ENCODE assay signal across 27 cellular contexts in genomic region chr2:241114836-241115235, GRCh38. TPM values are rescaled to one million over a fixed set of nuclear protein-coding genes. Genes with fewer than 3 reads are reported as not detected.
A peak's percentile ranks its signal among the peaks of the same experiment; 100 is the strongest.
DNase-seq lines count a peak whose midpoint lies in the region; ATAC-seq, FAIRE-seq and TF ChIP-seq lines count a peak whose summit lies in the region.
"Had no signal": no experiment of that assay in that cellular context is flagged by ENCODE, and none has a peak within 500 bp of the region (broad histone marks: within the 10 kb centered on the region; RNA-seq: fewer than 3 reads in every experiment).

No MANE protein-coding gene starts in this region.

- TF ChIP-seq CTCF in kidney (IDR thresholded peaks at IDR 0.05; ENCODE audit: borderline replicate concordance, extremely low read depth, insufficient read depth): no peak

- H3K36me3 ChIP-seq in kidney (ENCODE audit: control insufficient read depth in 1 of 2, insufficient read depth in 2 of 2, low read length in 2 of 2) (peaks cover 0 to 3% of the 10 kb centered on the region in 2 donors), mesendoderm (ENCODE audit: control insufficient read depth, insufficient read depth, low read length) (no peaks in the 10 kb centered on the region)

- no peak for DNase-seq in activated naive CD4-positive, alpha-beta T cell treated with anti-CD3 and anti-CD28 coated beads, Interleukin-2, amount 10 ng/mL, durations not matched to agents 7 days and 5 days
- DNase-seq in activated naive CD4-positive, alpha-beta T cell treated with anti-CD3 and anti-CD28 coated beads, Interleukin-2, amount 50 U/mL, for 16 hours: no peak
- peak; percentile 54 for DNase-seq in kidney
- no peak for DNase-seq in HCEC 1CT
- no peak for DNase-seq in mesendoderm
- DNase-seq: Calu3; CD8-positive, alpha-beta memory T cell; DMS79 treated with DMSO at 0.1 percent for 48 hours; GF-D8; KBM-7; MV-4-11; NCI-H1105; NCI-H146; NCI-H1930; NCI-H2107; NCI-H446; NCI-H524 treated with DMSO at 0.1 percent for 48 hours; NCI-H774; SIG-M5 had no signal

- H3K18ac ChIP-seq in mesendoderm (ENCODE audit: low read length): no peak overlapping the region

- H3K9me3 Mint-ChIP-seq in activated naive CD4-positive, alpha-beta T cell treated with anti-CD3 and anti-CD28 coated beads, Interleukin-2, amount 10 ng/mL, durations not matched to agents 7 days and 5 days: no peaks in the 10 kb centered on the region
- H3K9me3 Mint-ChIP-seq in IgD-negative memory B cell: no peaks in the 10 kb centered on the region
- H3K9me3 Mint-ChIP-seq: CD14-positive monocyte; CD8-positive, alpha-beta memory T cell had no signal

- H3K79me2 ChIP-seq in mesendoderm (ENCODE audit: control insufficient read depth, insufficient read depth, low read length): no peaks in the 10 kb centered on the region

- H2BK5ac ChIP-seq in mesendoderm (ENCODE audit: low read length): no peak overlapping the region

- no peak overlapping the region for H3K27ac ChIP-seq in kidney (ENCODE audit: low read depth in 2 of 2, low read length in 2 of 2)
- H3K27ac ChIP-seq in mesendoderm (ENCODE audit: low read depth, low read length): no peak overlapping the region
- H3K27ac ChIP-seq: A549, SK-N-MC had no signal

- no peaks in the 10 kb centered on the region for H3K79me1 ChIP-seq in mesendoderm (ENCODE audit: low read length)

- ATAC-seq in GM18511 (IDR thresholded peaks at IDR 0.05; ENCODE audit: unreplicated experiment): no peak
- ATAC-seq: A549 had no signal

- H3K23ac ChIP-seq in mesendoderm (ENCODE audit: low read length): no peak overlapping the region

- H2BK120ac ChIP-seq in mesendoderm (ENCODE audit: low read depth, low read length): no peak overlapping the region

- H3K27me3 Mint-ChIP-seq in activated naive CD4-positive, alpha-beta T cell treated with anti-CD3 and anti-CD28 coated beads, Interleukin-2, amount 10 ng/mL, durations not matched to agents 7 days and 5 days: no peaks in the 10 kb centered on the region
- H3K27me3 Mint-ChIP-seq in IgD-negative memory B cell: no peaks in the 10 kb centered on the region
- H3K27me3 Mint-ChIP-seq: CD8-positive, alpha-beta memory T cell had no signal

- no peak overlapping the region for H3K4me2 ChIP-seq in mesendoderm (ENCODE audit: low read length)
- H3K4me2 ChIP-seq: A549 had no signal

- no peak overlapping the region for H3K4me3 Mint-ChIP-seq in activated naive CD4-positive, alpha-beta T cell treated with anti-CD3 and anti-CD28 coated beads, Interleukin-2, amount 10 ng/mL, durations not matched to agents 7 days and 5 days
- H3K4me3 Mint-ChIP-seq in IgD-negative memory B cell: peak overlapping the region in 1 of 4 donors; percentile 41
- H3K4me3 Mint-ChIP-seq: CD14-positive monocyte had no signal

- H3K27me3 ChIP-seq in mesendoderm (ENCODE audit: insufficient read depth, low read length, poor library complexity): no peaks in the 10 kb centered on the region

- H3K9ac ChIP-seq in kidney (ENCODE audit: low read length in 2 of 2) (no peak overlapping the region), mesendoderm (ENCODE audit: low read length) (no peak overlapping the region)

- no peak overlapping the region for H2BK15ac ChIP-seq in mesendoderm (replicated peaks; ENCODE audit: low read depth)

- H4K5ac ChIP-seq in mesendoderm (ENCODE audit: low read length): no peak overlapping the region

- CTCF ChIA-PET in activated naive CD4-positive, alpha-beta T cell treated with anti-CD3 and anti-CD28 coated beads, Interleukin-2, amount 10 ng/mL, durations not matched to agents 7 days and 5 days (lab: Charles Lee): no interaction called here

- no peak overlapping the region for H3K56ac ChIP-seq in mesendoderm (ENCODE audit: low read length)

- no peak overlapping the region for H4K8ac ChIP-seq in mesendoderm (ENCODE audit: low read depth, low read length)

- H2AK5ac ChIP-seq in mesendoderm (ENCODE audit: low read length): no peak overlapping the region

- WGBS in mesendoderm (ENCODE audit: extremely low coverage, insufficient coverage, low lambda C conversion rate): no CpG with 5 or more reads among the region's 11 CpGs

- FAIRE-seq in kidney (lab: Jason Lieb, UNC): no peak
- FAIRE-seq: A549, GM12891, H1, RCC 7860 had no signal

- no peak overlapping the region for H3K4ac ChIP-seq in mesendoderm (ENCODE audit: low read depth, low read length)

- peaks cover 25% of the 10 kb centered on the region for H3K4me1 Mint-ChIP-seq in activated naive CD4-positive, alpha-beta T cell treated with anti-CD3 and anti-CD28 coated beads, Interleukin-2, amount 10 ng/mL, durations not matched to agents 7 days and 5 days
- peaks cover 31 to 38% (median 37%) of the 10 kb centered on the region in 3 donors for H3K4me1 Mint-ChIP-seq in IgD-negative memory B cell
- H3K4me1 Mint-ChIP-seq: CD14-positive monocyte had no signal

- H3K4me3 ChIP-seq in kidney (ENCODE audit: low read length in 2 of 2): no peak overlapping the region
- H3K4me3 ChIP-seq in mesendoderm (ENCODE audit: low read length): no peak overlapping the region
- H3K4me3 ChIP-seq: A549, SK-N-MC had no signal

- H3K4me1 ChIP-seq in kidney (ENCODE audit: control insufficient read depth in 1 of 2, insufficient read depth in 1 of 2, low read depth in 1 of 2, low read length in 2 of 2): no peaks in the 10 kb centered on the region
- no peaks in the 10 kb centered on the region for H3K4me1 ChIP-seq in mesendoderm (ENCODE audit: control insufficient read depth, low read depth, low read length)
- H3K4me1 ChIP-seq: A549 had no signal

- H3K27ac Mint-ChIP-seq in activated naive CD4-positive, alpha-beta T cell treated with anti-CD3 and anti-CD28 coated beads, Interleukin-2, amount 10 ng/mL, durations not matched to agents 7 days and 5 days: peak overlapping the region; percentile 75
- H3K27ac Mint-ChIP-seq in IgD-negative memory B cell: peak overlapping the region in 2 of 3 donors; percentile 35 to 59
- H3K27ac Mint-ChIP-seq: CD14-positive monocyte had no signal

- H3K36me3 Mint-ChIP-seq in activated naive CD4-positive, alpha-beta T cell treated with anti-CD3 and anti-CD28 coated beads, Interleukin-2, amount 10 ng/mL, durations not matched to agents 7 days and 5 days: peaks cover 36% of the 10 kb centered on the region
- peaks cover 15% of the 10 kb centered on the region for H3K36me3 Mint-ChIP-seq in IgD-negative memory B cell

- intact Hi-C loops in kidney (cut with DNase I): no loop called here

- H3K9me3 ChIP-seq in kidney (ENCODE audit: control insufficient read depth in 1 of 2, low read length in 2 of 2): no peaks in the 10 kb centered on the region
- H3K9me3 ChIP-seq: A549 had no signal

RNA-seq across cellular contexts. Expression of gene MTERF4, which starts 12.7 kb away (rescaled TPM):
- polyA plus RNA-seq in IgD-negative memory B cell (65.6 TPM), kidney (ENCODE audit: insufficient read depth, low read depth, low replicate concordance) (24.3 TPM)
- 41.5 TPM for total RNA-seq in kidney
- 23.0 TPM for polyA plus RNA-seq in mesendoderm (2013, experiment 1 of 2)
- 23.7 TPM for polyA plus RNA-seq in mesendoderm (2013, experiment 2 of 2)

RNA-seq across cellular contexts. Expression of gene PASK, which starts 34.4 kb away (rescaled TPM):
- polyA plus RNA-seq in IgD-negative memory B cell: 10.3 TPM
- 26.0 TPM for total RNA-seq in kidney
- polyA plus RNA-seq in kidney (ENCODE audit: insufficient read depth, low read depth, low replicate concordance): 3.1 TPM
- 12.6 TPM for polyA plus RNA-seq in mesendoderm (2013, experiment 1 of 2)
- polyA plus RNA-seq in mesendoderm (2013, experiment 2 of 2): 12.7 TPM

RNA-seq across cellular contexts. Expression of gene PPP1R7, which starts 35.4 kb away (rescaled TPM):
- polyA plus RNA-seq in IgD-negative memory B cell: 94.7 TPM
- 64.6 TPM for total RNA-seq in kidney
- 94.9 TPM for polyA plus RNA-seq in kidney (ENCODE audit: insufficient read depth, low read depth, low replicate concordance)
- polyA plus RNA-seq in mesendoderm (2013, experiment 1 of 2): 54.8 TPM
- polyA plus RNA-seq in mesendoderm (2013, experiment 2 of 2): 56.0 TPM
